In the genomic region with DNA sequence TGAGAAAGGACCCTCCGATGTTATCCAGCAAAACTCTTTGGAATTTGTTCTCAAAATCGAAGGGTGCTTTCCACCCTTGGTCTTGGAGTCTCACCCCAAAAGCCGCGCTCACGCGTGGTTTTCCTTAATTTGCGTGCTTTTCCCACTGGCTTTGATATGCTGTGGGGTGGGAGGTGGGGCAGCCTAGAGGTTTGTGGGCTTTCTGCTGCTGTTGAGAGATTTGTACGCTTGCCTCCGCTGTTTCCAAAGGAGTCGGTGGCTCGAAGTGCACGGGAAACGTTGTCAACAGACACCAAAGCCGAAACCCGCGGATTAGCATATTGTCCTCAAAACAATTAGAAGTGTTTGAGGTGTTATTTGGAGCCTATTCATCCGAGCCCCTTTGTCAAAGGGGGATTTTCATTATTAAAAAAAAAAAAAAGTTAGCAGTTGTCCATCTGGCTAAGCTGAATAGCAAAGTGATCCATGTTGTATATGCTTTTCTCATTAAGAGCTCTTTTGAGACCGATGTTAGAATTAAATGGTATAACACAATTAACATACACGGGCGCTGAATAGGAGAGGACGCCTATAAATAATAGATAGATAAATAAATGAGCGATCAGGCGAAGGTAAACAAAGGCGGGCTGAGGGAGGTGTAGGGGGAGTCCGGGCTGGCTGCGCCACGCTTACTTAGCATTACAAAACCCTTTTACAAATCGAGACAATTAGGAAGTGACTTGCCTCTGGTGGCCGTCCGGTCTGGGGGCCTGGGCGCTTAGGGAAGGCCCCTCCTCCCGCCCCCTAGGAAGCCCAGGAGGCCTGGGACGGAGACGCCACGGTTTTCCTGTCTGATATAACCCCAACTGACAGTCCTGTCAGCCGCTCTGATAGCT, we compare ENCODE assay signal across 1 cellular context.
TF ChIP-seq lines count a peak whose summit lies in the region.

No MANE protein-coding gene starts in this region.

TF ChIP-seq in GM23338, 12 proteins besides CTCF, POLR2A, EP300 and RAD21 (continued from another document):
- TF ChIP-seq POLR2AphosphoS5 (IDR thresholded peaks at IDR 0.05; ENCODE audit: low read depth) = no peak
- TF ChIP-seq STAT1 (IDR thresholded peaks at IDR 0.05; ENCODE audit: unreplicated experiment) = no peak
- no peak for TF ChIP-seq CREB1 (CRISPR knock-in tag; IDR thresholded peaks at IDR 0.05; ENCODE audit: low read depth)
- TF ChIP-seq REST (IDR thresholded peaks at IDR 0.05; ENCODE audit: unreplicated experiment) = no peak
- TF ChIP-seq NANOG (IDR thresholded peaks at IDR 0.05; ENCODE audit: borderline replicate concordance) = peak; percentile 63
- TF ChIP-seq, protein P1, sequence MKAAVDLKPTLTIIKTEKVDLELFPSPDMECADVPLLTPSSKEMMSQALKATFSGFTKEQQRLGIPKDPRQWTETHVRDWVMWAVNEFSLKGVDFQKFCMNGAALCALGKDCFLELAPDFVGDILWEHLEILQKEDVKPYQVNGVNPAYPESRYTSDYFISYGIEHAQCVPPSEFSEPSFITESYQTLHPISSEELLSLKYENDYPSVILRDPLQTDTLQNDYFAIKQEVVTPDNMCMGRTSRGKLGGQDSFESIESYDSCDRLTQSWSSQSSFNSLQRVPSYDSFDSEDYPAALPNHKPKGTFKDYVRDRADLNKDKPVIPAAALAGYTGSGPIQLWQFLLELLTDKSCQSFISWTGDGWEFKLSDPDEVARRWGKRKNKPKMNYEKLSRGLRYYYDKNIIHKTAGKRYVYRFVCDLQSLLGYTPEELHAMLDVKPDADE (IDR thresholded peaks at IDR 0.05) = no peak
- no peak for TF ChIP-seq ZNF331 (CRISPR knock-in tag; IDR thresholded peaks at IDR 0.05; ENCODE audit: low read depth)
- TF ChIP-seq EZH2 (IDR thresholded peaks at IDR 0.05; ENCODE audit: low read depth, unreplicated experiment) = peak; percentile 34
- peak; percentile 27 for TF ChIP-seq EZH2phosphoT487 (IDR thresholded peaks at IDR 0.05; ENCODE audit: unreplicated experiment)
